Comparison of ENCODE assay signal across 10 cellular contexts in genomic region chr3:101721650-101721917, GRCh38. TPM values are rescaled to one million over a fixed set of nuclear protein-coding genes. Genes with fewer than 3 reads are reported as not detected.
DNase-seq lines count a peak whose midpoint lies in the region; ATAC-seq and TF ChIP-seq lines count a peak whose summit lies in the region.
"Had no signal": no experiment of that assay in that cellular context is flagged by ENCODE, and none has a peak within 500 bp of the region (broad histone marks: within the 10 kb centered on the region; RNA-seq: fewer than 3 reads in every experiment).

No MANE protein-coding gene starts in this region.

- DNase-seq in CD14-positive monocyte (ENCODE audit: low spot score): no peak
- peak; percentile 11 for DNase-seq in G401 (ENCODE audit: low spot score)
- no peak for DNase-seq in activated CD8-positive, alpha-beta T cell treated with anti-CD3 and anti-CD28 coated beads for 36 hours
- no peak for DNase-seq in naive thymus-derived CD4-positive, alpha-beta T cell
- DNase-seq in immature natural killer cell: no peak
- DNase-seq: caudate nucleus, COR-L47, NCI-H446 had no signal

- H3K27ac Mint-ChIP-seq in CD14-positive monocyte: peak overlapping the region in 4 of 7 donors; percentile 6 to 84 (median 21)
- peak overlapping the region; percentile 94 for H3K27ac Mint-ChIP-seq in activated CD8-positive, alpha-beta T cell treated with anti-CD3 and anti-CD28 coated beads for 36 hours
- H3K27ac Mint-ChIP-seq in naive thymus-derived CD4-positive, alpha-beta T cell: peak overlapping the region; percentile 60 to 94 (median 88)
- H3K27ac Mint-ChIP-seq in immature natural killer cell: no peak overlapping the region

- ATAC-seq in activated CD8-positive, alpha-beta T cell treated with anti-CD3 and anti-CD28 coated beads for 36 hours: no peak
- no peak for ATAC-seq in naive thymus-derived CD4-positive, alpha-beta T cell
- ATAC-seq in GM19463 (IDR thresholded peaks at IDR 0.05; ENCODE audit: unreplicated experiment) (no peak), GM19455 (IDR thresholded peaks at IDR 0.05; ENCODE audit: unreplicated experiment) (no peak)

- H3K27ac ChIP-seq in naive thymus-derived CD4-positive, alpha-beta T cell (ENCODE audit: low read depth, low read length): peak overlapping the region; percentile 67

- in situ Hi-C loops in G401 (cut with HindIII; ENCODE audit: low sequenced_read_pairs): no loop called here

- peaks cover 25 to 30% of the 10 kb centered on the region in 2 donors for H3K4me1 ChIP-seq in naive thymus-derived CD4-positive, alpha-beta T cell (ENCODE audit: control insufficient read depth in 2 of 2, insufficient read depth in 2 of 2, low read length in 2 of 2)

- intact Hi-C loops in CD14-positive monocyte (cut with micrococcal nuclease): loop anchor here in 1 of 2 donors (5.0 kb wide), 1 partner anchor 34 kb away; the partner anchor contains the start of gene RPL24
- intact Hi-C loops in activated CD8-positive, alpha-beta T cell treated with anti-CD3 and anti-CD28 coated beads for 36 hours (cut with micrococcal nuclease): loop anchor here (5.0 kb wide), 1 partner anchor 34 kb away; the partner anchor contains the start of gene RPL24
- intact Hi-C loops in naive thymus-derived CD4-positive, alpha-beta T cell (cut with micrococcal nuclease): loop anchor here in 1 of 2 donors (2.0 to 5.0 kb wide), 2 partner anchors 15 to 216 kb away; no protein-coding TSS in a partner anchor

- H3K36me3 ChIP-seq in naive thymus-derived CD4-positive, alpha-beta T cell (ENCODE audit: control insufficient read depth in 2 of 3, insufficient read depth in 3 of 3, low read length in 3 of 3): peaks cover 0 to 5% (median 0%) of the 10 kb centered on the region in 3 experiments

- H3K4me1 Mint-ChIP-seq in CD14-positive monocyte: peaks cover 44% of the 10 kb centered on the region
- peaks cover 32% of the 10 kb centered on the region for H3K4me1 Mint-ChIP-seq in activated CD8-positive, alpha-beta T cell treated with anti-CD3 and anti-CD28 coated beads for 36 hours (ENCODE audit: low read depth)
- H3K4me1 Mint-ChIP-seq in naive thymus-derived CD4-positive, alpha-beta T cell: peaks cover 26 to 50% (median 38%) of the 10 kb centered on the region in 7 donors
- H3K4me1 Mint-ChIP-seq in immature natural killer cell: peaks cover 19 to 29% of the 10 kb centered on the region in 2 donors

- no peaks in the 10 kb centered on the region for H3K36me3 Mint-ChIP-seq in CD14-positive monocyte
- H3K36me3 Mint-ChIP-seq in activated CD8-positive, alpha-beta T cell treated with anti-CD3 and anti-CD28 coated beads for 36 hours (ENCODE audit: low read depth): no peaks in the 10 kb centered on the region
- H3K36me3 Mint-ChIP-seq in naive thymus-derived CD4-positive, alpha-beta T cell: peaks cover 0 to 3% (median 0%) of the 10 kb centered on the region in 5 donors
- no peaks in the 10 kb centered on the region for H3K36me3 Mint-ChIP-seq in immature natural killer cell

- CTCF ChIA-PET in activated CD8-positive, alpha-beta T cell treated with anti-CD3 and anti-CD28 coated beads for 36 hours (lab: Charles Lee): interaction anchor here (0.8 to 1.6 kb wide), 7 partner anchors 12 to 81 kb away, joined by 3 to 6 read pairs (median 3); partner anchors contain the start of gene RPL24
- CTCF ChIA-PET in naive thymus-derived CD4-positive, alpha-beta T cell (lab: Charles Lee): interaction anchor here (0.6 to 1.3 kb wide), 4 partner anchors 24 to 64 kb away, joined by 3 to 4 read pairs (median 3); no protein-coding TSS in a partner anchor

- POLR2A ChIA-PET in activated CD8-positive, alpha-beta T cell treated with anti-CD3 and anti-CD28 coated beads for 36 hours (lab: Charles Lee): interaction anchor here (0.9 kb wide), 1 partner anchor 37 kb away, joined by 7 read pairs; no protein-coding TSS in a partner anchor
- POLR2A ChIA-PET in naive thymus-derived CD4-positive, alpha-beta T cell (lab: Charles Lee): interaction anchor here (0.9 to 2.5 kb wide), 9 partner anchors 10 to 128 kb away, joined by 3 to 17 read pairs (median 5); partner anchors contain the start of genes NFKBIZ, NXPE3, RPL24 and ZBTB11

- peak overlapping the region; percentile 3 for H3K4me3 ChIP-seq in naive thymus-derived CD4-positive, alpha-beta T cell (ENCODE audit: low read length)

- H3K27me3 Mint-ChIP-seq in CD14-positive monocyte (ENCODE audit: low read depth in 3 of 3) (no peaks in the 10 kb centered on the region), immature natural killer cell (ENCODE audit: low read depth in 3 of 3) (peaks cover 0 to 4% (median 0%) of the 10 kb centered on the region in 3 donors)
- no peaks in the 10 kb centered on the region for H3K27me3 Mint-ChIP-seq in activated CD8-positive, alpha-beta T cell treated with anti-CD3 and anti-CD28 coated beads for 36 hours
- no peaks in the 10 kb centered on the region for H3K27me3 Mint-ChIP-seq in naive thymus-derived CD4-positive, alpha-beta T cell

- H3K9me3 ChIP-seq in naive thymus-derived CD4-positive, alpha-beta T cell (ENCODE audit: control insufficient read depth in 2 of 3, low read length in 3 of 3): no peaks in the 10 kb centered on the region

- no peaks in the 10 kb centered on the region for H3K27me3 ChIP-seq in naive thymus-derived CD4-positive, alpha-beta T cell (ENCODE audit: control insufficient read depth in 2 of 2, insufficient read depth in 2 of 2, low read length in 2 of 2)

- H3K9me3 Mint-ChIP-seq in CD14-positive monocyte: peaks cover 0 to 2% (median 0%) of the 10 kb centered on the region in 7 donors
- H3K9me3 Mint-ChIP-seq in activated CD8-positive, alpha-beta T cell treated with anti-CD3 and anti-CD28 coated beads for 36 hours: no peaks in the 10 kb centered on the region
- H3K9me3 Mint-ChIP-seq in naive thymus-derived CD4-positive, alpha-beta T cell: no peaks in the 10 kb centered on the region
- H3K9me3 Mint-ChIP-seq in immature natural killer cell: peaks cover 0 to 2% (median 0%) of the 10 kb centered on the region in 6 donors

- no peak overlapping the region for H3K4me3 Mint-ChIP-seq in CD14-positive monocyte
- peak overlapping the region; percentile 49 for H3K4me3 Mint-ChIP-seq in activated CD8-positive, alpha-beta T cell treated with anti-CD3 and anti-CD28 coated beads for 36 hours
- peak overlapping the region in 6 of 10 donors; percentile 16 to 81 (median 37) for H3K4me3 Mint-ChIP-seq in naive thymus-derived CD4-positive, alpha-beta T cell
- no peak overlapping the region for H3K4me3 Mint-ChIP-seq in immature natural killer cell

- TF ChIP-seq CTCF in CD14-positive monocyte (IDR thresholded peaks at IDR 0.05): no peak
- no peak for TF ChIP-seq CTCF in activated CD8-positive, alpha-beta T cell treated with anti-CD3 and anti-CD28 coated beads for 36 hours (IDR thresholded peaks at IDR 0.05)

RNA-seq across cellular contexts. Expression of gene CEP97, which starts 2.8 kb away (rescaled TPM):
- polyA plus RNA-seq in CD14-positive monocyte (1 to 10 TPM in 1 of 2 donors, under 1 TPM in 1; 0.79 to 1.7 TPM), immature natural killer cell (1 to 10 TPM; 2.6 to 3.2 (median 2.6) TPM)
- 9.9 and 11.0 TPM in 2 replicates for total RNA-seq in G401 (2014; rRNA removed; shearing (Covaris generic))
- 10 to 100 TPM; 15.9 to 18.7 TPM for total RNA-seq in activated CD8-positive, alpha-beta T cell treated with anti-CD3 and anti-CD28 coated beads for 36 hours
- 10 to 100 TPM in 3 of 5 experiments, 1 to 10 TPM in 2; 5.5 to 21.7 (median 10.9) TPM for total RNA-seq in naive thymus-derived CD4-positive, alpha-beta T cell
- polyA plus RNA-seq in naive thymus-derived CD4-positive, alpha-beta T cell: 1 to 10 TPM; 3.4 to 3.8 TPM

RNA-seq across cellular contexts. Expression of gene RPL24, which starts 35.1 kb away (rescaled TPM):
- polyA plus RNA-seq in CD14-positive monocyte: 100 to 1,000 TPM; 445 to 586 TPM
- 1,940 and 2,373 TPM in 2 replicates for total RNA-seq in G401 (2014; rRNA removed; shearing (Covaris generic))
- total RNA-seq in activated CD8-positive, alpha-beta T cell treated with anti-CD3 and anti-CD28 coated beads for 36 hours: 1,000 to 10,000 TPM; 1,828 to 1,839 TPM
- 1,000 to 10,000 TPM; 1,072 to 1,652 (median 1,599) TPM for total RNA-seq in naive thymus-derived CD4-positive, alpha-beta T cell
- polyA plus RNA-seq in naive thymus-derived CD4-positive, alpha-beta T cell: 1,000 to 10,000 TPM; 1,238 to 1,434 TPM
- 1,000 to 10,000 TPM in 1 of 3 donors, 100 to 1,000 TPM in 2; 373 to 1,048 (median 579) TPM for polyA plus RNA-seq in immature natural killer cell

RNA-seq across cellular contexts. Expression of gene ZBTB11, which starts 44.7 kb away (rescaled TPM):
- 1 to 10 TPM; 5.1 to 6.8 TPM for polyA plus RNA-seq in CD14-positive monocyte
- 16.9 and 20.0 TPM in 2 replicates for total RNA-seq in G401 (2014; rRNA removed; shearing (Covaris generic))
- total RNA-seq in activated CD8-positive, alpha-beta T cell treated with anti-CD3 and anti-CD28 coated beads for 36 hours: 10 to 100 TPM; 28.5 to 29.6 TPM
- total RNA-seq in naive thymus-derived CD4-positive, alpha-beta T cell: 10 to 100 TPM; 31.9 to 68.2 (median 54.2) TPM
- polyA plus RNA-seq in naive thymus-derived CD4-positive, alpha-beta T cell: 10 to 100 TPM; 10.5 to 16.3 TPM
- 10 to 100 TPM in 2 of 3 donors, 1 to 10 TPM in 1; 6.4 to 19.2 (median 12.5) TPM for polyA plus RNA-seq in immature natural killer cell

RNA-seq across cellular contexts. Expression of gene NXPE3, which starts 57.4 kb away (rescaled TPM):
- polyA plus RNA-seq in CD14-positive monocyte: 10 to 100 TPM; 19.8 to 35.8 TPM
- 12.3 and 13.9 TPM in 2 replicates for total RNA-seq in G401 (2014; rRNA removed; shearing (Covaris generic))
- total RNA-seq in activated CD8-positive, alpha-beta T cell treated with anti-CD3 and anti-CD28 coated beads for 36 hours: 10 to 100 TPM; 20.9 to 21.6 TPM
- 10 to 100 TPM; 25.9 to 48.7 (median 35.5) TPM for total RNA-seq in naive thymus-derived CD4-positive, alpha-beta T cell
- polyA plus RNA-seq in naive thymus-derived CD4-positive, alpha-beta T cell: 10 to 100 TPM; 55.7 to 71.0 TPM
- polyA plus RNA-seq in immature natural killer cell: 10 to 100 TPM; 11.8 to 34.1 (median 28.6) TPM

Comparison
In these comparisons a context has a peak if more than half of its experiments do, and no peak if none do; other contexts are left out.
1. H3K27ac Mint-ChIP-seq: peak in CD14-positive monocyte (4 of 7), activated CD8-positive, alpha-beta T cell treated with anti-CD3 and anti-CD28 coated beads for 36 hours (single experiment) and naive thymus-derived CD4-positive, alpha-beta T cell (9 of 9); none in immature natural killer cell (0 of 6).
2. H3K4me3 Mint-ChIP-seq: peak in activated CD8-positive, alpha-beta T cell treated with anti-CD3 and anti-CD28 coated beads for 36 hours (single experiment) and naive thymus-derived CD4-positive, alpha-beta T cell (6 of 10); none in CD14-positive monocyte (0 of 2) and immature natural killer cell (0 of 5).